ENCODE assay signal across 16 cellular contexts in genomic region chr2:215825709-215826108, GRCh38.
DNase-seq lines count a peak whose midpoint lies in the region; ATAC-seq and TF ChIP-seq lines count a peak whose summit lies in the region.
"Had no signal": no experiment of that assay in that cellular context is flagged by ENCODE, and none has a peak within 500 bp of the region (broad histone marks: within the 10 kb centered on the region; RNA-seq: fewer than 3 reads in every experiment).

No MANE protein-coding gene starts in this region.

- H3K4me2 ChIP-seq in SK-N-SH = no peak overlapping the region
- H3K4me2 ChIP-seq in PC-9 = peak overlapping the region; percentile 67
- H3K4me2 ChIP-seq in smooth muscle cell = peak overlapping the region; percentile 77

- H3K36me3 ChIP-seq in SK-N-SH (replicated peaks in 1 of 2; ENCODE audit: control insufficient read depth in 1 of 2, insufficient read depth in 2 of 2, low read length in 1 of 2) = no peaks in the 10 kb centered on the region
- no peaks in the 10 kb centered on the region for H3K36me3 ChIP-seq in PC-9 (ENCODE audit: low read depth)
- no peaks in the 10 kb centered on the region for H3K36me3 ChIP-seq in smooth muscle cell (ENCODE audit: low read depth)

- H3F3A ChIP-seq in SK-N-SH (replicated peaks; ENCODE audit: insufficient read depth) (peaks cover 13% of the 10 kb centered on the region), PC-9 (ENCODE audit: insufficient read depth, low read depth) (peaks cover 19% of the 10 kb centered on the region), smooth muscle cell (ENCODE audit: low read depth) (peaks cover 16% of the 10 kb centered on the region)

- ATAC-seq in SK-N-SH treated with all-trans-retinoic acid at 6 μM for 48 hours (no peak), HG03571 (IDR thresholded peaks at IDR 0.05; ENCODE audit: unreplicated experiment) (no peak)

- no peaks in the 10 kb centered on the region for H4K20me1 ChIP-seq in SK-N-SH (ENCODE audit: insufficient read depth)
- H4K20me1 ChIP-seq in PC-9 (ENCODE audit: insufficient read depth) = no peaks in the 10 kb centered on the region
- no peaks in the 10 kb centered on the region for H4K20me1 ChIP-seq in smooth muscle cell (ENCODE audit: low read depth)

- H3K9me3 ChIP-seq in SK-N-SH = no peaks in the 10 kb centered on the region
- H3K9me3 ChIP-seq in PC-9 (ENCODE audit: insufficient read depth, low read depth) = no peaks in the 10 kb centered on the region
- H3K9me3 ChIP-seq in smooth muscle cell (replicated peaks; ENCODE audit: low read depth) = no peaks in the 10 kb centered on the region

- POLR2A ChIA-PET in SK-N-SH (lab: Yijun Ruan, JAX) (no interaction called here), PC-9 (lab: Charles Lee; ENCODE audit: unreplicated experiment) (interaction anchor here (0.7 kb wide), 1 partner anchor 82 kb away, joined by 3 read pairs; no protein-coding TSS in a partner anchor)

- TF ChIP-seq POLR2A in lower leg skin (IDR thresholded peaks at IDR 0.05) = no peak

- TF ChIP-seq CTCF in SK-N-SH (IDR thresholded peaks at IDR 0.05) (no peak), PC-9 (conservative IDR thresholded peaks at IDR 0.05) (no peak), fibroblast of mammary gland (conservative IDR thresholded peaks at IDR 0.05; ENCODE audit: control insufficient read depth, insufficient read depth, low read depth, low read length) (no peak), smooth muscle cell (IDR thresholded peaks at IDR 0.05; ENCODE audit: borderline replicate concordance, insufficient read depth, poor library complexity, severe bottlenecking) (no peak), lower leg skin (IDR thresholded peaks at IDR 0.05) (no peak)

- DNase-seq in SK-N-SH = no peak
- DNase-seq in PC-9 = no peak
- DNase-seq in fibroblast of mammary gland (ENCODE audit: low read depth) = peak; percentile 62
- no peak for DNase-seq in smooth muscle cell (lab: John Stamatoyannopoulos, UW; ENCODE audit: unreplicated experiment)
- DNase-seq in lower leg skin (ENCODE audit: low spot score in 2 of 2) = no peak
- no peak for DNase-seq in T-helper 9 cell
- DNase-seq: AML-193; CD4-positive, alpha-beta T cell; DMS79; Karpas-422; MM.1S; NCI-H1105 treated with DMSO at 0.1 percent for 48 hours; NCI-H187 had no signal

- intact Hi-C loops in PC-9 (cut with micrococcal nuclease; ENCODE audit: unreplicated experiment) = loop anchor here (1.0 to 5.0 kb wide), 2 partner anchors 206 to 373 kb away; no protein-coding TSS in a partner anchor
- intact Hi-C loops in lower leg skin (cut with DNase I; ENCODE audit: low total_unique reads) = no loop called here

- H3K9me2 ChIP-seq in SK-N-SH (no peaks in the 10 kb centered on the region), PC-9 (ENCODE audit: insufficient read depth) (no peaks in the 10 kb centered on the region)

- TF ChIP-seq RAD21 in SK-N-SH (IDR thresholded peaks at IDR 0.05; ENCODE audit: low read length) = no peak

- BruUV-seq in PC-9 (replicated peaks; lab: Mats Ljungman, UMichigan) = no TSS peak

- H3K9ac ChIP-seq in SK-N-SH (no peak overlapping the region), smooth muscle cell (ENCODE audit: low read depth) (no peak overlapping the region)

- H2AFZ ChIP-seq in SK-N-SH (ENCODE audit: low read depth) = 0 out of 2 replicates have a peak overlapping the region, but pooled peaks have one; percentile 9
- no peak overlapping the region for H2AFZ ChIP-seq in PC-9
- no peak overlapping the region for H2AFZ ChIP-seq in smooth muscle cell (ENCODE audit: low read depth)

- H3K4me1 ChIP-seq in SK-N-SH (ENCODE audit: control insufficient read depth in 1 of 2, insufficient read depth in 2 of 2, low read depth in 1 of 2, low read length in 1 of 2) (peaks cover 3 to 21% of the 10 kb centered on the region in 2 experiments; a peak in 2 of 4 replicates), PC-9 (replicated peaks; ENCODE audit: insufficient read depth) (peaks cover 42% of the 10 kb centered on the region), smooth muscle cell (ENCODE audit: low read depth) (peaks cover 4% of the 10 kb centered on the region)

- H3K4me3 ChIP-seq in SK-N-SH (ENCODE audit: low read depth in 2 of 2, low read length in 1 of 2) (no peak overlapping the region), PC-9 (no peak overlapping the region), fibroblast of mammary gland (ENCODE audit: control insufficient read depth, low read depth, low read length) (no peak overlapping the region), smooth muscle cell (no peak overlapping the region), lower leg skin (ENCODE audit: low read depth, poor library complexity, severe bottlenecking) (no peak overlapping the region)

- peak overlapping the region in 1 of 2 experiments; percentile 22; a peak in 1 of 4 replicates for H3K27ac ChIP-seq in SK-N-SH (ENCODE audit: low read depth in 2 of 2, low read length in 1 of 2)
- peak overlapping the region; percentile 68 for H3K27ac ChIP-seq in PC-9
- H3K27ac ChIP-seq in smooth muscle cell (ENCODE audit: low read depth) = peak overlapping the region; percentile 86
- H3K27ac ChIP-seq: 22Rv1 had no signal

- TF ChIP-seq EP300 in SK-N-SH (IDR thresholded peaks at IDR 0.05; ENCODE audit: borderline replicate concordance in 1 of 2, low read depth in 1 of 2, low read length in 1 of 2) = no peak

- H3K79me2 ChIP-seq in SK-N-SH (ENCODE audit: insufficient read depth) (no peaks in the 10 kb centered on the region), PC-9 (ENCODE audit: low read depth) (no peaks in the 10 kb centered on the region), smooth muscle cell (ENCODE audit: low read depth) (no peaks in the 10 kb centered on the region)

- CTCF ChIA-PET in SK-N-SH (lab: Yijun Ruan, JAX) (interaction anchor here (1.0 kb wide), 1 partner anchor 94 kb away, joined by 3 read pairs; no protein-coding TSS in a partner anchor), PC-9 (lab: Charles Lee) (interaction anchor here (0.7 kb wide), 2 partner anchors 43 to 144 kb away, joined by 3 to 4 read pairs; no protein-coding TSS in a partner anchor)

- H3K27me3 ChIP-seq in SK-N-SH (ENCODE audit: insufficient read depth) = no peaks in the 10 kb centered on the region
- H3K27me3 ChIP-seq in PC-9 (ENCODE audit: insufficient read depth, low read depth) = no peaks in the 10 kb centered on the region
- no peaks in the 10 kb centered on the region for H3K27me3 ChIP-seq in smooth muscle cell (ENCODE audit: low read depth)

TF ChIP-seq in SK-N-SH, 30 proteins besides CTCF, POLR2A, EP300 and RAD21:
- TF ChIP-seq YY1 (IDR thresholded peaks at IDR 0.05; ENCODE audit: low read depth) = no peak
- no peak for TF ChIP-seq FOXM1 (IDR thresholded peaks at IDR 0.05; ENCODE audit: low read depth)

TF ChIP-seq in SK-N-SH treated with all-trans-retinoic acid at 6 μM for 48 hours, 23 proteins besides CTCF, POLR2A, EP300 and RAD21 (continues in another document):
- TF ChIP-seq ZFP3 (CRISPR knock-in tag; IDR thresholded peaks at IDR 0.05) (no peak), TCF4 (CRISPR knock-in tag; IDR thresholded peaks at IDR 0.05; ENCODE audit: borderline replicate concordance) (no peak), ZNF565 (CRISPR knock-in tag; conservative IDR thresholded peaks at IDR 0.05; ENCODE audit: low read depth) (no peak), ARNTL (CRISPR knock-in tag; IDR thresholded peaks at IDR 0.05; ENCODE audit: borderline replicate concordance, low read depth) (no peak), CSDC2 (CRISPR knock-in tag; IDR thresholded peaks at IDR 0.05) (no peak), TOX (CRISPR knock-in tag; IDR thresholded peaks at IDR 0.05; ENCODE audit: borderline replicate concordance) (no peak), PATZ1 (CRISPR knock-in tag; IDR thresholded peaks at IDR 0.05; ENCODE audit: borderline replicate concordance) (no peak), SNAI2 (CRISPR knock-in tag; IDR thresholded peaks at IDR 0.05) (no peak), ZNF70 (CRISPR knock-in tag; IDR thresholded peaks at IDR 0.05) (no peak), POU6F1 (CRISPR knock-in tag; IDR thresholded peaks at IDR 0.05; ENCODE audit: borderline replicate concordance, low read depth) (no peak)
- TF ChIP-seq, protein P1, sequence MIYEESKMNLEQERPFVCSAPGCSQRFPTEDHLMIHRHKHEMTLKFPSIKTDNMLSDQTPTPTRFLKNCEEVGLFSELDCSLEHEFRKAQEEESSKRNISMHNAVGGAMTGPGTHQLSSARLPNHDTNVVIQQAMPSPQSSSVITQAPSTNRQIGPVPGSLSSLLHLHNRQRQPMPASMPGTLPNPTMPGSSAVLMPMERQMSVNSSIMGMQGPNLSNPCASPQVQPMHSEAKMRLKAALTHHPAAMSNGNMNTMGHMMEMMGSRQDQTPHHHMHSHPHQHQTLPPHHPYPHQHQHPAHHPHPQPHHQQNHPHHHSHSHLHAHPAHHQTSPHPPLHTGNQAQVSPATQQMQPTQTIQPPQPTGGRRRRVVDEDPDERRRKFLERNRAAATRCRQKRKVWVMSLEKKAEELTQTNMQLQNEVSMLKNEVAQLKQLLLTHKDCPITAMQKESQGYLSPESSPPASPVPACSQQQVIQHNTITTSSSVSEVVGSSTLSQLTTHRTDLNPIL (CRISPR knock-in tag; IDR thresholded peaks at IDR 0.05; ENCODE audit: low read depth) = no peak
